In the genomic region with DNA sequence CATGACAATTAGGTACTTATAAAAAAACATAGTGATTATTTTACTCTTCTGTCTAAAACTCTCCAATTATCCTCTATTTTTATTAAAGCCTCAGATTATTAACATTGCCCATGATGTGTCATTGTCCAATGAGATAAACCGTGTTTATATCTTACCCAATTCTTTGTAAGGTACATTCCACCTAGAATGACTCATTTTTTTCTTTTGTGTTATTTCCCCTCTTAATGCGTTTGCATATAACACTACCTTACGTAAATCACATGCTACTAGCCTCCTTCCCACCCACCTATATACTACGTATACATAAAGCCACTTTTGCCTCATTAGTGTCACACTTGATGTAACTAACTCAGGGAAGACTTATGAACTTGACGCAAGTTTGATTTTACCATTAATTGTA, we compare ENCODE assay signal across 10 cellular contexts.
"Had no signal": no experiment of that assay in that cellular context is flagged by ENCODE, and none has a peak within 500 bp of the region (broad histone marks: within the 10 kb centered on the region; RNA-seq: fewer than 3 reads in every experiment).

No MANE protein-coding gene starts in this region.

- DNase-seq: GM23248, GOT3, H7, HFFc6, IMR-90, KG1 had no signal

- H3K4me3 ChIP-seq: GM23248, HAP-1, K562 had no signal

- ATAC-seq: HCT116, K562 had no signal

- FAIRE-seq: K562 had no signal

- H3K27ac ChIP-seq: GM23248, HL-60 had no signal

- H3K36me3 ChIP-seq: HAP-1 had no signal
